In the genomic region with DNA sequence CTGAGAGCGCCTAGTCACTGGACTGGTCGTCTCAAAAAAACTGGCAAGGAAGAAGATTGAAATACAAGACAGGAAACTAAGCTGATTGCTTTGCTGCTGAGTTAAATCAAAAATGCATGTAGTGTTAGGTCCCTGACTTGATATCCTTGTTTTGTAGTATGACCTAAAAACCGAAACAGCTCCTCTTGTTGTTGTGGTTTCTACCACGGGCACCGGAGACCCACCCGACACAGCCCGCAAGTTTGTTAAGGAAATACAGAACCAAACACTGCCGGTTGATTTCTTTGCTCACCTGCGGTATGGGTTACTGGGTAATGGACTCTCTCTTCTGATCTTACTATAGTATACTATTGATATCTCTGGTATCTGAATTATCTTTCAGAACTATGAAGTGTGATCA, we compare ENCODE assay signal across 17 cellular contexts. TPM values are rescaled to one million over a fixed set of nuclear protein-coding genes. Genes with fewer than 3 reads are reported as not detected.
DNase-seq lines count a peak whose midpoint lies in the region; ATAC-seq, FAIRE-seq and TF ChIP-seq lines count a peak whose summit lies in the region.
"Had no signal": no experiment of that assay in that cellular context is flagged by ENCODE, and none has a peak within 500 bp of the region (broad histone marks: within the 10 kb centered on the region; RNA-seq: fewer than 3 reads in every experiment).

No MANE protein-coding gene starts in this region.

- peak overlapping the region; percentile 41 to 88 (median 72) for H3K4me3 Mint-ChIP-seq in IgD-negative memory B cell
- peak overlapping the region; percentile 34 for H3K4me3 Mint-ChIP-seq in activated CD8-positive, alpha-beta T cell treated with anti-CD3 and anti-CD28 coated beads for 36 hours
- H3K4me3 Mint-ChIP-seq in naive thymus-derived CD8-positive, alpha-beta T cell: peak overlapping the region; percentile 32 to 81 (median 59)

- CTCF ChIA-PET in activated CD8-positive, alpha-beta T cell treated with anti-CD3 and anti-CD28 coated beads for 36 hours (lab: Charles Lee): interaction anchor here (1.2 to 4.1 kb wide), 3 partner anchors 12 to 15 kb away, joined by 3 to 23 read pairs (median 6); no protein-coding TSS in a partner anchor

- no peaks in the 10 kb centered on the region for H3K9me3 ChIP-seq in ES-I3 (ENCODE audit: control insufficient read depth, insufficient read depth, low read length)
- H3K9me3 ChIP-seq: adrenal gland, esophagus muscularis mucosa, left lung had no signal

- peak overlapping the region; percentile 36 to 88 (median 65) for H3K27ac Mint-ChIP-seq in IgD-negative memory B cell
- H3K27ac Mint-ChIP-seq in activated CD8-positive, alpha-beta T cell treated with anti-CD3 and anti-CD28 coated beads for 36 hours: peak overlapping the region; percentile 72
- H3K27ac Mint-ChIP-seq in naive thymus-derived CD8-positive, alpha-beta T cell: peak overlapping the region; percentile 68 to 91 (median 84)

- peaks cover 8% of the 10 kb centered on the region for H3K36me3 Mint-ChIP-seq in IgD-negative memory B cell
- peaks cover 62% of the 10 kb centered on the region for H3K36me3 Mint-ChIP-seq in activated CD8-positive, alpha-beta T cell treated with anti-CD3 and anti-CD28 coated beads for 36 hours (ENCODE audit: low read depth)
- H3K36me3 Mint-ChIP-seq in naive thymus-derived CD8-positive, alpha-beta T cell: peaks cover 0 to 50% (median 13%) of the 10 kb centered on the region in 3 donors

- FAIRE-seq in urothelium cell line (lab: Jason Lieb, UNC): no peak
- FAIRE-seq: colon had no signal

- POLR2A ChIA-PET in activated CD8-positive, alpha-beta T cell treated with anti-CD3 and anti-CD28 coated beads for 36 hours (lab: Charles Lee): interaction anchor here (1.0 to 1.7 kb wide), 2 partner anchors 9 to 15 kb away, joined by 4 to 6 read pairs; no protein-coding TSS in a partner anchor
- POLR2A ChIA-PET in naive thymus-derived CD8-positive, alpha-beta T cell (lab: Charles Lee): no interaction called here

- no peak for ATAC-seq in activated CD8-positive, alpha-beta T cell treated with anti-CD3 and anti-CD28 coated beads for 36 hours
- no peak for ATAC-seq in naive thymus-derived CD8-positive, alpha-beta T cell
- ATAC-seq in HG03342 (IDR thresholded peaks at IDR 0.05; ENCODE audit: unreplicated experiment): no peak
- ATAC-seq in SK-N-SH treated with all-trans-retinoic acid at 6 μM for 48 hours: no peak
- ATAC-seq: left lung had no signal

- 0 out of 2 replicates have a peak, but pooled peaks cover 10% of the 10 kb centered on the region for H3K4me1 ChIP-seq in ES-I3 (ENCODE audit: insufficient read depth, low read length)

- H3K36me3 ChIP-seq in ES-I3 (ENCODE audit: insufficient read depth, low read length): peaks cover 19% of the 10 kb centered on the region

- DNase-seq in activated CD8-positive, alpha-beta T cell treated with anti-CD3 and anti-CD28 coated beads for 36 hours: peak; percentile 46
- no peak for DNase-seq in naive thymus-derived CD8-positive, alpha-beta T cell
- no peak for DNase-seq in urothelium cell line (ENCODE audit: low spot score)
- DNase-seq: adrenal gland, hippocampal formation, left lung, naive B cell, NCI-H1436, NCI-H446, PC-9, retina had no signal

- H3K4me1 Mint-ChIP-seq in IgD-negative memory B cell: peaks cover 44 to 46% (median 44%) of the 10 kb centered on the region in 3 donors
- peaks cover 65% of the 10 kb centered on the region for H3K4me1 Mint-ChIP-seq in activated CD8-positive, alpha-beta T cell treated with anti-CD3 and anti-CD28 coated beads for 36 hours (ENCODE audit: low read depth)
- H3K4me1 Mint-ChIP-seq in naive thymus-derived CD8-positive, alpha-beta T cell: peaks cover 40 to 71% (median 57%) of the 10 kb centered on the region in 4 donors

- TF ChIP-seq CTCF in activated CD8-positive, alpha-beta T cell treated with anti-CD3 and anti-CD28 coated beads for 36 hours (IDR thresholded peaks at IDR 0.05): no peak

- H3K9ac ChIP-seq in ES-I3 (ENCODE audit: low read depth, low read length): peak overlapping the region; percentile 1; the same call in 1 of the 2 replicates

- H3K9me3 Mint-ChIP-seq in IgD-negative memory B cell: no peaks in the 10 kb centered on the region
- no peaks in the 10 kb centered on the region for H3K9me3 Mint-ChIP-seq in activated CD8-positive, alpha-beta T cell treated with anti-CD3 and anti-CD28 coated beads for 36 hours
- no peaks in the 10 kb centered on the region for H3K9me3 Mint-ChIP-seq in naive thymus-derived CD8-positive, alpha-beta T cell
- H3K9me3 Mint-ChIP-seq: naive B cell had no signal

- no peaks in the 10 kb centered on the region for H3K27me3 Mint-ChIP-seq in IgD-negative memory B cell
- no peaks in the 10 kb centered on the region for H3K27me3 Mint-ChIP-seq in activated CD8-positive, alpha-beta T cell treated with anti-CD3 and anti-CD28 coated beads for 36 hours
- no peaks in the 10 kb centered on the region for H3K27me3 Mint-ChIP-seq in naive thymus-derived CD8-positive, alpha-beta T cell
- H3K27me3 Mint-ChIP-seq: naive B cell had no signal

- intact Hi-C loops in activated CD8-positive, alpha-beta T cell treated with anti-CD3 and anti-CD28 coated beads for 36 hours (cut with micrococcal nuclease): no loop called here

TF ChIP-seq in SK-N-SH treated with all-trans-retinoic acid at 6 μM for 48 hours, 23 proteins besides CTCF, POLR2A, EP300 and RAD21:
- no peak for TF ChIP-seq ISL1 (CRISPR knock-in tag; IDR thresholded peaks at IDR 0.05)
- TF ChIP-seq ZNF8 (CRISPR knock-in tag; IDR thresholded peaks at IDR 0.05): no peak
- TF ChIP-seq CSDC2 (CRISPR knock-in tag; IDR thresholded peaks at IDR 0.05): no peak
- TF ChIP-seq ARNTL (CRISPR knock-in tag; IDR thresholded peaks at IDR 0.05; ENCODE audit: borderline replicate concordance, low read depth): no peak
- no peak for TF ChIP-seq ZFP30 (CRISPR knock-in tag; IDR thresholded peaks at IDR 0.05)
- no peak for TF ChIP-seq RARB (CRISPR knock-in tag; IDR thresholded peaks at IDR 0.05)
- TF ChIP-seq, protein P1, sequence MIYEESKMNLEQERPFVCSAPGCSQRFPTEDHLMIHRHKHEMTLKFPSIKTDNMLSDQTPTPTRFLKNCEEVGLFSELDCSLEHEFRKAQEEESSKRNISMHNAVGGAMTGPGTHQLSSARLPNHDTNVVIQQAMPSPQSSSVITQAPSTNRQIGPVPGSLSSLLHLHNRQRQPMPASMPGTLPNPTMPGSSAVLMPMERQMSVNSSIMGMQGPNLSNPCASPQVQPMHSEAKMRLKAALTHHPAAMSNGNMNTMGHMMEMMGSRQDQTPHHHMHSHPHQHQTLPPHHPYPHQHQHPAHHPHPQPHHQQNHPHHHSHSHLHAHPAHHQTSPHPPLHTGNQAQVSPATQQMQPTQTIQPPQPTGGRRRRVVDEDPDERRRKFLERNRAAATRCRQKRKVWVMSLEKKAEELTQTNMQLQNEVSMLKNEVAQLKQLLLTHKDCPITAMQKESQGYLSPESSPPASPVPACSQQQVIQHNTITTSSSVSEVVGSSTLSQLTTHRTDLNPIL (CRISPR knock-in tag; IDR thresholded peaks at IDR 0.05; ENCODE audit: low read depth): no peak
- TF ChIP-seq TOX (CRISPR knock-in tag; IDR thresholded peaks at IDR 0.05; ENCODE audit: borderline replicate concordance): no peak
- no peak for TF ChIP-seq ZFP3 (CRISPR knock-in tag; IDR thresholded peaks at IDR 0.05)
- TF ChIP-seq, protein P2, sequence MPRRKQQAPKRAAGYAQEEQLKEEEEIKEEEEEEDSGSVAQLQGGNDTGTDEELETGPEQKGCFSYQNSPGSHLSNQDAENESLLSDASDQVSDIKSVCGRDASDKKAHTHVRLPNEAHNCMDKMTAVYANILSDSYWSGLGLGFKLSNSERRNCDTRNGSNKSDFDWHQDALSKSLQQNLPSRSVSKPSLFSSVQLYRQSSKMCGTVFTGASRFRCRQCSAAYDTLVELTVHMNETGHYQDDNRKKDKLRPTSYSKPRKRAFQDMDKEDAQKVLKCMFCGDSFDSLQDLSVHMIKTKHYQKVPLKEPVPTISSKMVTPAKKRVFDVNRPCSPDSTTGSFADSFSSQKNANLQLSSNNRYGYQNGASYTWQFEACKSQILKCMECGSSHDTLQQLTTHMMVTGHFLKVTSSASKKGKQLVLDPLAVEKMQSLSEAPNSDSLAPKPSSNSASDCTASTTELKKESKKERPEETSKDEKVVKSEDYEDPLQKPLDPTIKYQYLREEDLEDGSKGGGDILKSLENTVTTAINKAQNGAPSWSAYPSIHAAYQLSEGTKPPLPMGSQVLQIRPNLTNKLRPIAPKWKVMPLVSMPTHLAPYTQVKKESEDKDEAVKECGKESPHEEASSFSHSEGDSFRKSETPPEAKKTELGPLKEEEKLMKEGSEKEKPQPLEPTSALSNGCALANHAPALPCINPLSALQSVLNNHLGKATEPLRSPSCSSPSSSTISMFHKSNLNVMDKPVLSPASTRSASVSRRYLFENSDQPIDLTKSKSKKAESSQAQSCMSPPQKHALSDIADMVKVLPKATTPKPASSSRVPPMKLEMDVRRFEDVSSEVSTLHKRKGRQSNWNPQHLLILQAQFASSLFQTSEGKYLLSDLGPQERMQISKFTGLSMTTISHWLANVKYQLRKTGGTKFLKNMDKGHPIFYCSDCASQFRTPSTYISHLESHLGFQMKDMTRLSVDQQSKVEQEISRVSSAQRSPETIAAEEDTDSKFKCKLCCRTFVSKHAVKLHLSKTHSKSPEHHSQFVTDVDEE (CRISPR knock-in tag; IDR thresholded peaks at IDR 0.05): no peak

RNA-seq across cellular contexts. Expression of a gene that starts 4.3 kb away (rescaled TPM):
- polyA plus RNA-seq in IgD-negative memory B cell: 27.4 TPM
- total RNA-seq in activated CD8-positive, alpha-beta T cell treated with anti-CD3 and anti-CD28 coated beads for 36 hours: 10 to 100 TPM; 54.3 to 57.8 TPM
- total RNA-seq in naive thymus-derived CD8-positive, alpha-beta T cell: 10 to 100 TPM; 54.1 to 63.9 TPM
- polyA plus RNA-seq in naive thymus-derived CD8-positive, alpha-beta T cell: 10 to 100 TPM; 26.1 to 33.3 (median 32.5) TPM

RNA-seq across cellular contexts. Expression of a gene that starts 4.4 kb away (rescaled TPM):
- 11.2 TPM for polyA plus RNA-seq in IgD-negative memory B cell
- 10 to 100 TPM; 10.6 to 10.7 TPM for total RNA-seq in activated CD8-positive, alpha-beta T cell treated with anti-CD3 and anti-CD28 coated beads for 36 hours
- 10 to 100 TPM; 13.3 to 13.7 TPM for total RNA-seq in naive thymus-derived CD8-positive, alpha-beta T cell
- polyA plus RNA-seq in naive thymus-derived CD8-positive, alpha-beta T cell: 10 to 100 TPM in 2 of 3 donors, 1 to 10 TPM in 1; 6.0 to 13.1 (median 11.0) TPM

RNA-seq across cellular contexts. Expression of a gene that starts 22.3 kb away (rescaled TPM):
- polyA plus RNA-seq in IgD-negative memory B cell: not detected
- total RNA-seq in activated CD8-positive, alpha-beta T cell treated with anti-CD3 and anti-CD28 coated beads for 36 hours: not detected
- not detected for total RNA-seq in naive thymus-derived CD8-positive, alpha-beta T cell
- polyA plus RNA-seq in naive thymus-derived CD8-positive, alpha-beta T cell: not detected
- total RNA-seq: PC-9 had no signal
